Comparison of ENCODE assay signal across 8 cellular contexts in genomic region chr4:6716958-6717655, GRCh38. TPM values are rescaled to one million over a fixed set of nuclear protein-coding genes. Genes with fewer than 3 reads are reported as not detected.
DNase-seq lines count a peak whose midpoint lies in the region; ATAC-seq lines count a peak whose summit lies in the region.

No MANE protein-coding gene starts in this region.

- peaks cover 5% of the 10 kb centered on the region for H3K4me1 ChIP-seq in iPS-15b (ENCODE audit: control insufficient read depth, insufficient read depth, low read length)

- DNase-seq in NCI-H82 (lab: John Stamatoyannopoulos, UW) (peak; percentile 50), NCI-H82 treated with DMSO at 0.1 percent for 48 hours (lab: John Stamatoyannopoulos, UW; ENCODE audit: unreplicated experiment) (no peak), G401 (ENCODE audit: low spot score) (no peak)
- no peak for DNase-seq in activated CD4-positive, alpha-beta memory T cell treated with anti-CD3 and anti-CD28 coated beads for 36 hours
- DNase-seq in stimulated activated naive B cell treated with anti-CD40 and anti-IgM and Interleukin-4, amounts not matched to agents 10 μg/mL and 1 μg/mL and 100 μg/mL, for 72 hours: no peak
- DNase-seq in stimulated activated naive CD4-positive, alpha-beta T cell (lab: John Stamatoyannopoulos, UW): no peak

- peak overlapping the region; percentile 97 for H3K27ac Mint-ChIP-seq in activated CD4-positive, alpha-beta memory T cell treated with anti-CD3 and anti-CD28 coated beads for 36 hours
- H3K27ac Mint-ChIP-seq in stimulated activated naive B cell treated with anti-CD40 and anti-IgM and Interleukin-4, amounts not matched to agents 10 μg/mL and 1 μg/mL and 100 μg/mL, for 72 hours: peak overlapping the region; percentile 97

- H3K4me1 Mint-ChIP-seq in activated CD4-positive, alpha-beta memory T cell treated with anti-CD3 and anti-CD28 coated beads for 36 hours (ENCODE audit: low read depth): peaks cover 26% of the 10 kb centered on the region
- peaks cover 11 to 33% of the 10 kb centered on the region in 2 donors for H3K4me1 Mint-ChIP-seq in stimulated activated naive B cell treated with anti-CD40 and anti-IgM and Interleukin-4, amounts not matched to agents 10 μg/mL and 1 μg/mL and 100 μg/mL, for 72 hours

- H3K4me3 ChIP-seq in iPS-15b (ENCODE audit: low read depth, low read length): peak overlapping the region; percentile 95

- no peak for ATAC-seq in stimulated activated naive B cell treated with anti-CD40 and anti-IgM and Interleukin-4, amounts not matched to agents 10 μg/mL and 1 μg/mL and 100 μg/mL, for 72 hours (replicated peaks)
- ATAC-seq in HG02885 (IDR thresholded peaks at IDR 0.05; ENCODE audit: poor library complexity, unreplicated experiment): no peak

- peak overlapping the region; percentile 90 for H3K4me3 Mint-ChIP-seq in activated CD4-positive, alpha-beta memory T cell treated with anti-CD3 and anti-CD28 coated beads for 36 hours
- peak overlapping the region; percentile 89 to 92 for H3K4me3 Mint-ChIP-seq in stimulated activated naive B cell treated with anti-CD40 and anti-IgM and Interleukin-4, amounts not matched to agents 10 μg/mL and 1 μg/mL and 100 μg/mL, for 72 hours

- peak overlapping the region; percentile 86 for H3K9ac ChIP-seq in iPS-15b (ENCODE audit: low read depth, low read length)

- H3K36me3 ChIP-seq in iPS-15b (ENCODE audit: control insufficient read depth, insufficient read depth, low read length): no peaks in the 10 kb centered on the region

- POLR2A ChIA-PET in activated CD4-positive, alpha-beta memory T cell treated with anti-CD3 and anti-CD28 coated beads for 36 hours (lab: Charles Lee): interaction anchor here (0.6 to 3.0 kb wide), 9 partner anchors 23 to 352 kb away, joined by 3 to 29 read pairs (median 4); partner anchors contain the start of genes GRPEL1, MAN2B2 and S100P

- no peaks in the 10 kb centered on the region for H3K9me3 ChIP-seq in iPS-15b (ENCODE audit: control insufficient read depth, insufficient read depth, low read length)

- peaks cover 3% of the 10 kb centered on the region for H3K27me3 Mint-ChIP-seq in activated CD4-positive, alpha-beta memory T cell treated with anti-CD3 and anti-CD28 coated beads for 36 hours
- no peaks in the 10 kb centered on the region for H3K27me3 Mint-ChIP-seq in stimulated activated naive B cell treated with anti-CD40 and anti-IgM and Interleukin-4, amounts not matched to agents 10 μg/mL and 1 μg/mL and 100 μg/mL, for 72 hours

- H3K36me3 Mint-ChIP-seq in activated CD4-positive, alpha-beta memory T cell treated with anti-CD3 and anti-CD28 coated beads for 36 hours: peaks cover 9% of the 10 kb centered on the region
- peaks cover 7 to 10% of the 10 kb centered on the region in 2 donors for H3K36me3 Mint-ChIP-seq in stimulated activated naive B cell treated with anti-CD40 and anti-IgM and Interleukin-4, amounts not matched to agents 10 μg/mL and 1 μg/mL and 100 μg/mL, for 72 hours

- peaks cover 3% of the 10 kb centered on the region for H3K27me3 ChIP-seq in iPS-15b (ENCODE audit: control insufficient read depth, insufficient read depth, low read length)

- CTCF ChIA-PET in activated CD4-positive, alpha-beta memory T cell treated with anti-CD3 and anti-CD28 coated beads for 36 hours (lab: Charles Lee): interaction anchor here (0.6 to 9.9 kb wide), 15 partner anchors 9 to 383 kb away, joined by 3 to 252 read pairs (median 4); partner anchors contain the start of genes GRPEL1, TADA2B and TBC1D14

- in situ Hi-C loops in G401 (cut with HindIII; ENCODE audit: low sequenced_read_pairs): no loop called here

- H3K9me3 Mint-ChIP-seq in activated CD4-positive, alpha-beta memory T cell treated with anti-CD3 and anti-CD28 coated beads for 36 hours: no peaks in the 10 kb centered on the region
- peaks cover 0 to 1% of the 10 kb centered on the region in 2 donors for H3K9me3 Mint-ChIP-seq in stimulated activated naive B cell treated with anti-CD40 and anti-IgM and Interleukin-4, amounts not matched to agents 10 μg/mL and 1 μg/mL and 100 μg/mL, for 72 hours

- intact Hi-C loops in activated CD4-positive, alpha-beta memory T cell treated with anti-CD3 and anti-CD28 coated beads for 36 hours (cut with micrococcal nuclease): loop anchor here (1.0 to 5.0 kb wide), 6 partner anchors 43 to 352 kb away; partner anchors contain the start of genes GRPEL1 and MRFAP1

RNA-seq across cellular contexts. Expression of gene BLOC1S4, which starts 1.1 kb away (rescaled TPM):
- total RNA-seq in activated CD4-positive, alpha-beta memory T cell treated with anti-CD3 and anti-CD28 coated beads for 36 hours: 10 to 100 TPM; 17.0 to 19.7 TPM
- 31.7 and 38.6 TPM in 2 replicates for total RNA-seq in G401 (2014; rRNA removed; shearing (Covaris generic))

RNA-seq across cellular contexts. Expression of gene MRFAP1L1, which starts 7.4 kb away (rescaled TPM):
- 10 to 100 TPM; 50.7 to 52.0 TPM for total RNA-seq in activated CD4-positive, alpha-beta memory T cell treated with anti-CD3 and anti-CD28 coated beads for 36 hours
- total RNA-seq in G401 (2014; rRNA removed; shearing (Covaris generic)): 1.7 and 2.1 TPM in 2 replicates

RNA-seq across cellular contexts. Expression of gene S100P, which starts 23.4 kb away (rescaled TPM):
- 10 to 100 TPM; 19.3 to 20.3 TPM for total RNA-seq in activated CD4-positive, alpha-beta memory T cell treated with anti-CD3 and anti-CD28 coated beads for 36 hours
- not detected in 2 replicates for total RNA-seq in G401 (2014; rRNA removed; shearing (Covaris generic))

Comparison
In these comparisons a context has a peak if more than half of its experiments do, and no peak if none do; other contexts are left out.
1. RNA of gene MRFAP1L1, which starts 7.4 kb away (total RNA-seq): 50.7 to 52.0 TPM in activated CD4-positive, alpha-beta memory T cell treated with anti-CD3 and anti-CD28 coated beads for 36 hours; 1.7 to 2.1 TPM in G401; every median in the first group is over 10 times any median in the second.
2. RNA of gene S100P, which starts 23.4 kb away (total RNA-seq): 19.3 to 20.3 TPM in activated CD4-positive, alpha-beta memory T cell treated with anti-CD3 and anti-CD28 coated beads for 36 hours; not detected in G401; every median in the first group is over 10 times any median in the second.